8 cellular contexts compared by ENCODE assay signal in genomic region chr17:50372222-50372621, GRCh38. TPM values are rescaled to one million over a fixed set of nuclear protein-coding genes. Genes with fewer than 3 reads are reported as not detected.
DNase-seq lines count a peak whose midpoint lies in the region; ATAC-seq and TF ChIP-seq lines count a peak whose summit lies in the region.

No MANE protein-coding gene starts in this region.

- peaks cover 3 to 11% of the 10 kb centered on the region in 2 donors for H3K4me1 ChIP-seq in lung (ENCODE audit: control insufficient read depth in 2 of 2, insufficient read depth in 2 of 2, low read length in 2 of 2)

- H3K4me1 Mint-ChIP-seq in activated T-cell treated with anti-CD3 and anti-CD28 coated beads, Interleukin-2, amount 50 U/mL, for 24 hours (ENCODE audit: low read depth): peaks cover 31% of the 10 kb centered on the region
- peaks cover 29% of the 10 kb centered on the region for H3K4me1 Mint-ChIP-seq in type B pancreatic cell (ENCODE audit: unreplicated experiment)

- H3K27me3 ChIP-seq in brain microvascular endothelial cell (replicated peaks): no peaks in the 10 kb centered on the region
- no peaks in the 10 kb centered on the region for H3K27me3 ChIP-seq in lung (ENCODE audit: control insufficient read depth, insufficient read depth)

- H3K9me3 Mint-ChIP-seq in activated T-cell treated with anti-CD3 and anti-CD28 coated beads, Interleukin-2, amount 50 U/mL, for 24 hours: no peaks in the 10 kb centered on the region
- H3K9me3 Mint-ChIP-seq in type B pancreatic cell: no peaks in the 10 kb centered on the region

- H3K27ac ChIP-seq in brain microvascular endothelial cell (peak overlapping the region; percentile 94), lung (ENCODE audit: low read depth in 1 of 2, low read length in 1 of 2) (peak overlapping the region in 1 of 2 donors; percentile 80)

- no peaks in the 10 kb centered on the region for H3K27me3 Mint-ChIP-seq in activated T-cell treated with anti-CD3 and anti-CD28 coated beads, Interleukin-2, amount 50 U/mL, for 24 hours
- no peaks in the 10 kb centered on the region for H3K27me3 Mint-ChIP-seq in type B pancreatic cell

- ATAC-seq in lung (ENCODE audit: insufficient read depth, low FRiP score): no peak
- no peak for ATAC-seq in GM21737 (IDR thresholded peaks at IDR 0.05; ENCODE audit: unreplicated experiment)

- 27 to 37% methylated on average over 10 of the region's 10 CpGs for WGBS in lung, 2 donors

- H3K36me3 ChIP-seq in brain microvascular endothelial cell (replicated peaks): peaks cover 33% of the 10 kb centered on the region
- peaks cover 19 to 23% of the 10 kb centered on the region in 2 donors for H3K36me3 ChIP-seq in lung (ENCODE audit: control insufficient read depth in 2 of 2, insufficient read depth in 2 of 2, low read length in 2 of 2)

- H3K4me3 ChIP-seq in brain microvascular endothelial cell (ENCODE audit: low read depth, low read length) (peak overlapping the region; percentile 72), lung (peak overlapping the region; percentile 85)

- no peaks in the 10 kb centered on the region for H3K9me3 ChIP-seq in lung (ENCODE audit: control insufficient read depth in 2 of 2, insufficient read depth in 1 of 2, low read length in 1 of 2)

- H3K36me3 Mint-ChIP-seq in activated T-cell treated with anti-CD3 and anti-CD28 coated beads, Interleukin-2, amount 50 U/mL, for 24 hours (ENCODE audit: low read depth): peaks cover 89% of the 10 kb centered on the region
- peaks cover 11% of the 10 kb centered on the region for H3K36me3 Mint-ChIP-seq in type B pancreatic cell

- in situ Hi-C loops in brain microvascular endothelial cell (cut with HindIII; ENCODE audit: low pct_ligation_motif_present, low sequenced_read_pairs): no loop called here

- H3K27ac Mint-ChIP-seq in activated T-cell treated with anti-CD3 and anti-CD28 coated beads, Interleukin-2, amount 50 U/mL, for 24 hours: peak overlapping the region; percentile 100
- H3K27ac Mint-ChIP-seq in type B pancreatic cell: peak overlapping the region; percentile 99

- H3K4me3 Mint-ChIP-seq in activated T-cell treated with anti-CD3 and anti-CD28 coated beads, Interleukin-2, amount 50 U/mL, for 24 hours: peak overlapping the region; percentile 99
- H3K4me3 Mint-ChIP-seq in type B pancreatic cell: peak overlapping the region; percentile 100

- no peak for TF ChIP-seq CTCF in brain microvascular endothelial cell (IDR thresholded peaks at IDR 0.05; ENCODE audit: low read depth, low read length, missing control alignments)
- no peak for TF ChIP-seq CTCF in lung (IDR thresholded peaks at IDR 0.05; ENCODE audit: control extremely low read depth, extremely low read depth)
- no peak for TF ChIP-seq CTCF in type B pancreatic cell (conservative IDR thresholded peaks at IDR 0.05)

- no peak for DNase-seq in activated T-cell treated with anti-CD3 and anti-CD28 coated beads, Interleukin-2, amount 50 U/mL, for 24 hours
- no peak for DNase-seq in activated T-cell treated with anti-CD3 and anti-CD28 coated beads, Interleukin-2, amount 50 U/mL, for 1 hour
- DNase-seq in brain microvascular endothelial cell: no peak
- DNase-seq in lung (ENCODE audit: low spot score): no peak
- DNase-seq in type B pancreatic cell (ENCODE audit: extremely low spot score, unreplicated experiment): no peak
- no peak for DNase-seq in NCI-H1417 (lab: John Stamatoyannopoulos, UW)
- no peak for DNase-seq in NCI-H1092 treated with DMSO at 0.1 percent for 48 hours (lab: John Stamatoyannopoulos, UW)

RNA-seq across cellular contexts. Expression of gene MRPL27, which starts 0.8 kb away (rescaled TPM):
- total RNA-seq in lung (10 to 100 TPM; 33.5 to 58.1 TPM), type B pancreatic cell (ENCODE audit: low replicate concordance) (66.6 and 76.9 TPM in 2 replicates)
- 100 to 1,000 TPM in 1 of 2 donors, 10 to 100 TPM in 1; 98.6 to 176 TPM for polyA plus RNA-seq in lung

RNA-seq across cellular contexts. Expression of gene EME1, which starts 0.8 kb away (rescaled TPM):
- 1 to 10 TPM; 1.5 to 2.8 TPM for total RNA-seq in lung
- polyA plus RNA-seq in lung: 1 to 10 TPM in 1 of 2 donors, under 1 TPM in 1; 0.55 to 2.1 TPM
- 6.2 and 18.7 TPM in 2 replicates for total RNA-seq in type B pancreatic cell (ENCODE audit: low replicate concordance)

RNA-seq across cellular contexts. Expression of gene LRRC59, which starts 25.1 kb away (rescaled TPM):
- total RNA-seq in lung (100 to 1,000 TPM in 1 of 2 donors, 10 to 100 TPM in 1; 43.8 to 117 TPM), type B pancreatic cell (ENCODE audit: low replicate concordance) (75.3 and 104 TPM in 2 replicates)
- polyA plus RNA-seq in lung: 100 to 1,000 TPM in 1 of 2 donors, 10 to 100 TPM in 1; 46.8 to 112 TPM

RNA-seq across cellular contexts. Expression of gene XYLT2, which starts 26.3 kb away (rescaled TPM):
- 10 to 100 TPM; 20.9 to 28.5 TPM for total RNA-seq in lung
- polyA plus RNA-seq in lung: 10 to 100 TPM in 1 of 2 donors, 1 to 10 TPM in 1; 9.6 to 11.5 TPM
- total RNA-seq in type B pancreatic cell (ENCODE audit: low replicate concordance): 23.5 and 38.8 TPM in 2 replicates

RNA-seq across cellular contexts. Expression of gene ACSF2, which starts 53.8 kb away (rescaled TPM):
- 10 to 100 TPM; 77.7 to 79.2 TPM for total RNA-seq in lung
- 10 to 100 TPM; 23.5 to 64.1 TPM for polyA plus RNA-seq in lung
- 57.3 and 75.0 TPM in 2 replicates for total RNA-seq in type B pancreatic cell (ENCODE audit: low replicate concordance)
